In the genomic region with DNA sequence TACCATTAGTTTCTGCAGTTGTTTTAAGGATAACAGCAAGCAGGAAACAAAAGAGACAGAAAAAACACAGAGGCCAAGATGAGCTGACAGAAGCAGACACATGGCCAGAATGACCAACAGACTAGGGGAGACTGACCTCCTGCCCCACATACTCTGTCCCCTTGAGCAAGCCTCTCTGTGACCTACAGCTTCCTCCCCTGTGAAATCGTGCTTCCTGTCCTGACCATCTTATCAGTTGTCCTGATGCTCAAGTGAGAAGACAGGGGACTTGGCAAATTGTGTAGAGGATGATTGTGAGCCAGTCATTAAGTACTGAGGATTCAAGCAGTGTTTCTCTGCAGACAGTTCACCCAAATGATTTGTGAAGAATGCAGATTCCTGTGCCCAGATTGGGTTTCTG, we compare ENCODE assay signal across 18 cellular contexts.
"Had no signal": no experiment of that assay in that cellular context is flagged by ENCODE, and none has a peak within 500 bp of the region (broad histone marks: within the 10 kb centered on the region; RNA-seq: fewer than 3 reads in every experiment).

No MANE protein-coding gene starts in this region.

- H3K27me3 ChIP-seq: sigmoid colon had no signal

- H3K9me3 Mint-ChIP-seq: activated B cell treated with CpG ODN at 0.5 μM for 24 hours; activated CD4-positive, alpha-beta T cell treated with anti-CD3 and anti-CD28 coated beads, Interleukin-2, amount 10 ng/mL, durations not matched to agents 24 days and 14 days; activated T-cell treated with anti-CD3 and anti-CD28 coated beads, Interleukin-2, amount 50 U/mL, for 24 hours; endodermal cell; naive B cell; T-cell had no signal

- DNase-seq: activated B cell treated with CpG ODN at 0.5 μM for 24 hours; activated CD4-positive, alpha-beta T cell treated with anti-CD3 and anti-CD28 coated beads, Interleukin-2, amount 10 ng/mL, durations not matched to agents 24 days and 14 days; activated T-cell treated with anti-CD3 and anti-CD28 coated beads, Interleukin-2, amount 50 U/mL, for 24 hours; central memory CD4-positive, alpha-beta T cell; cortex of kidney; endodermal cell; hippocampal formation; kidney glomerular epithelial cell; naive B cell; occipital lobe; sigmoid colon; stimulated activated CD4-positive, alpha-beta T cell treated with anti-CD3 and anti-CD28 coated beads, Interleukin-2, amount 100 ng/mL, for 24 hours; stimulated activated naive CD4-positive, alpha-beta T cell treated with Interleukin-2 at 50 U/mL for 16 hours; T-cell; trophoblast cell had no signal

- H3K36me3 Mint-ChIP-seq: naive B cell had no signal

- H3K9me3 ChIP-seq: sigmoid colon had no signal

- H3K4me3 ChIP-seq: lung, sigmoid colon, SK-N-MC had no signal

- ATAC-seq: T-cell had no signal

- H3K4me3 Mint-ChIP-seq: activated B cell treated with CpG ODN at 0.5 μM for 24 hours; activated CD4-positive, alpha-beta T cell treated with anti-CD3 and anti-CD28 coated beads, Interleukin-2, amount 10 ng/mL, durations not matched to agents 24 days and 14 days; activated T-cell treated with anti-CD3 and anti-CD28 coated beads, Interleukin-2, amount 50 U/mL, for 24 hours; endodermal cell; T-cell had no signal

- H3K27ac ChIP-seq: sigmoid colon, SK-N-MC had no signal

- H3K27ac Mint-ChIP-seq: activated B cell treated with CpG ODN at 0.5 μM for 24 hours; activated CD4-positive, alpha-beta T cell treated with anti-CD3 and anti-CD28 coated beads, Interleukin-2, amount 10 ng/mL, durations not matched to agents 24 days and 14 days; activated T-cell treated with anti-CD3 and anti-CD28 coated beads, Interleukin-2, amount 50 U/mL, for 24 hours; progenitor cell of endocrine pancreas; T-cell had no signal

- H3K27me3 Mint-ChIP-seq: activated B cell treated with CpG ODN at 0.5 μM for 24 hours; activated CD4-positive, alpha-beta T cell treated with anti-CD3 and anti-CD28 coated beads, Interleukin-2, amount 10 ng/mL, durations not matched to agents 24 days and 14 days; activated T-cell treated with anti-CD3 and anti-CD28 coated beads, Interleukin-2, amount 50 U/mL, for 24 hours; naive B cell; progenitor cell of endocrine pancreas; T-cell had no signal

- H3K36me3 ChIP-seq: sigmoid colon had no signal
